ENCODE assay signal across 22 cellular contexts in the genomic region with DNA sequence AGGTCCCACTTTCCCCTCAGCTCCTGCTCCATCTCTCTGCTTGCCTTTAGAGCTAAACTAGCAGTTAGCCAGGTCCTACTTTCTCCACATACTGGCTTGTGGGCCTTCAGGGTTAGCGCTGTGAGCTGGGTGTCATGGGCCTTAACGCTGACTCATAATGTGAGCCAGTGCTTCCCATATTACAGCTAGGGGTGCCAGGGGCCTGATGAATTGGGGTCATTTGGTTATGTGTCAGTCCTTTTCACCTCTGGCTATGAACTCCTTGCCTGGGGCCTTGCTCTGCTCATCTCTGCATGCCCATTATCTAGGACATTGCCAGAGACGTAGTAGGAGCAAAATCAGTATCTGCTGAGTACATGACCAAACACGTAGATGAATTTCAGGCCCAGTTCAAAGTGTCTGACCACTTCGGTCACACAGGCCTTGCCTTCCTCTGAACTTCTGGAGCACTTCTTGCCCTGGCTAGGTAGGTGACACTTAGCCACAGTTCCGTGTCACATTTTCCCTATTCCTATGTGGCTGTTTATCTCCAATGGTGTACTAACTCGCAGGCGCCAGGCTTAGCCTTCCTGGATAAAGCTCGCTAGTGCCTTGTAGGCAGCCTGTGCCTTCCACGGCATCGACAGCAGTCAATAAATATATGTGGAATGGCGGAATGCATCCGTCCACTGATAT.
"Had no signal": no experiment of that assay in that cellular context is flagged by ENCODE, and none has a peak within 500 bp of the region (broad histone marks: within the 10 kb centered on the region; RNA-seq: fewer than 3 reads in every experiment).

No MANE protein-coding gene starts in this region.

- H3K36me3 Mint-ChIP-seq: activated naive CD8-positive, alpha-beta T cell treated with anti-CD3 and anti-CD28 coated beads for 36 hours had no signal

- H3K27ac Mint-ChIP-seq: activated B cell treated with CpG ODN at 0.5 μM for 24 hours; activated CD4-positive, alpha-beta T cell treated with anti-CD3 and anti-CD28 coated beads for 36 hours; activated naive CD8-positive, alpha-beta T cell treated with anti-CD3 and anti-CD28 coated beads for 36 hours; nephron; T-helper 2 cell treated with Interferon-gamma antibody and Interleukin-4, amounts not matched to agents 5 μg/mL and 100 μg/mL, for 36 hours had no signal

- H3K27me3 Mint-ChIP-seq: activated naive CD8-positive, alpha-beta T cell treated with anti-CD3 and anti-CD28 coated beads for 36 hours had no signal

- FAIRE-seq: astrocyte, islet of Langerhans had no signal

- H3K36me3 ChIP-seq: gastroesophageal sphincter, sigmoid colon, uterus had no signal

- H3K4me1 Mint-ChIP-seq: activated B cell treated with CpG ODN at 0.5 μM for 24 hours, nephron had no signal

- H3K4me3 Mint-ChIP-seq: activated B cell treated with CpG ODN at 0.5 μM for 24 hours; activated CD4-positive, alpha-beta T cell treated with anti-CD3 and anti-CD28 coated beads for 36 hours; activated naive CD8-positive, alpha-beta T cell treated with anti-CD3 and anti-CD28 coated beads for 36 hours; nephron; T-helper 2 cell treated with Interferon-gamma antibody and Interleukin-4, amounts not matched to agents 5 μg/mL and 100 μg/mL, for 36 hours had no signal

- H3K4me1 ChIP-seq: gastroesophageal sphincter, sigmoid colon, uterus had no signal

- H3K27ac ChIP-seq: gastroesophageal sphincter, sigmoid colon, testis, uterus had no signal

- ATAC-seq: activated CD4-positive, alpha-beta T cell treated with anti-CD3 and anti-CD28 coated beads for 36 hours; gastroesophageal sphincter; left ventricle myocardium superior had no signal

- H3K4me3 ChIP-seq: gastroesophageal sphincter, sigmoid colon, smooth muscle cell, testis, uterus had no signal

- H3K9me3 ChIP-seq: sigmoid colon, testis, uterus had no signal

- DNase-seq: activated B cell treated with CpG ODN at 0.5 μM for 24 hours; activated CD4-positive, alpha-beta T cell treated with anti-CD3 and anti-CD28 coated beads for 36 hours; activated CD4-positive, alpha-beta T cell treated with anti-CD3 and anti-CD28 coated beads, Interleukin-2, amount 50 U/mL, for 4 hours; activated naive CD4-positive, alpha-beta T cell treated with Interleukin-2 at 50 U/mL for 16 hours; activated naive CD8-positive, alpha-beta T cell treated with anti-CD3 and anti-CD28 coated beads for 36 hours; activated T-cell treated with anti-CD3 and anti-CD28 coated beads, Interleukin-2, amount 50 U/mL, for 48 hours; central memory CD4-positive, alpha-beta T cell; hypothalamus; left ventricle myocardium superior; midbrain; sigmoid colon; stimulated activated CD4-positive, alpha-beta T cell treated with anti-CD3 and anti-CD28 coated beads, Interleukin-15, amount 100 ng/mL, for 24 hours; stimulated activated naive CD4-positive, alpha-beta T cell; testis; trophoblast cell; uterus had no signal

- H3K27me3 ChIP-seq: gastroesophageal sphincter, sigmoid colon, testis, uterus had no signal

- H3K9me3 Mint-ChIP-seq: T-helper 2 cell treated with Interferon-gamma antibody and Interleukin-4, amounts not matched to agents 5 μg/mL and 100 μg/mL, for 36 hours had no signal
